Comparison of ENCODE assay signal across 10 cellular contexts in the genomic region with DNA sequence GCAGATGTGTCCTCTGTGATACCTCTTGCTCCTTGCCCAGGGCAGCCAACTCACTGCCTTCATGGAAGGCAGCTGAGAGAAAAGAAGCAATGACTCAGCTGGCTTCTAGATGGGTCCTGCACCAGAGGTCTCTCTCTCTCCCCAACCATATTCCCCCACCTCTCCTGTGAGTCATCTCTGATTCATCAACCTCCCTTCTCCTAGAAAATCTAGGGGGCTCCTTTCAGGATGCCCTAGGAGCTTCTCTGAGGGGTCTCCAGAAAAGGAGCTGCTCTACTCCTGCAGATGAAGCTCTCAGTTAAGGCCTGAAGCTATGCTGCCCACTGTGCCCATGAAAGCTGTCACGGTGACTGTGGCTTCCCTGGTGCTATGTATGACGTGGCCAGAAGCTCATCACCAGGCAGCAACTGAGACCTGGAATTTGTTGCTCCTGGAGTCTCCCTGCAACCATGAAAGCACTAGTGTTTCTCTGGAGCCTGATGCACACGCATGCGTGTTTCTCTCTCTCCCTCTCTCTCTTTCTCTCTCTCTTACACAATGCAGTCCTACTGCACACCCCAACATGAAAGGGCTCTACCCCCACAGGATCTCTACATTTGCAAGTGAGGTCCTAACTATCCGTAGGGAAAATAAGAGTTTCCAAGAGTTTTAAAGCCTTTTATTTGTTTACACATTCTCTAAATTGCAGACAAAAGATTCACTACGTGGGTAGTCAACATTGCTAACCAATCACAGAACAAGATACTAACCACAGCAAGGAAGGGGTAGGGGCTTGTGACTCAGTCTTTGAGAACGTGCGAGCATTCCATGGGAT.
DNase-seq lines count a peak whose midpoint lies in the region; ATAC-seq and TF ChIP-seq lines count a peak whose summit lies in the region.
"Had no signal": no experiment of that assay in that cellular context is flagged by ENCODE, and none has a peak within 500 bp of the region (broad histone marks: within the 10 kb centered on the region; RNA-seq: fewer than 3 reads in every experiment).

No MANE protein-coding gene starts in this region.

- H3K4me2 ChIP-seq in GM23248 (ENCODE audit: unreplicated experiment): peak overlapping the region; percentile 48

- no peaks in the 10 kb centered on the region for H3K9me3 ChIP-seq in GM23248 (ENCODE audit: low read depth)
- H3K9me3 ChIP-seq: ascending aorta had no signal

- peak overlapping the region; percentile 59 for H3K9ac ChIP-seq in GM23248

- DNase-seq in GM23248 (peak; percentile 97), SW480 (ENCODE audit: low spot score) (peak; percentile 58), fibroblast of gingiva (ENCODE audit: low read depth) (peak; percentile 80), retinal pigment epithelial cell (ENCODE audit: low read depth) (peak; percentile 54), omental fat pad (ENCODE audit: low spot score) (no peak), T-helper 1 cell (no peak)
- DNase-seq: NCI-H2029 treated with DMSO at 0.1 percent for 48 hours had no signal

- peaks cover 26% of the 10 kb centered on the region for H3F3A ChIP-seq in GM23248 (ENCODE audit: insufficient read depth)

- peak overlapping the region; percentile 44; the same call in 1 of the 2 replicates for H2AFZ ChIP-seq in GM23248

- H3K4me3 ChIP-seq in GM23248 (peak overlapping the region; percentile 21; the same call in 1 of the 2 replicates), retinal pigment epithelial cell (ENCODE audit: low read length) (no peak overlapping the region)
- H3K4me3 ChIP-seq: ascending aorta had no signal

- WGBS in GM23248 (ENCODE audit: low coverage in 1 of 2, low lambda C conversion rate in 2 of 2, missing lambda C conversion rate in 2 of 2), 2 experiments: 24 to 25% methylated on average over 8 of the region's 8 CpGs

- peaks cover 47% of the 10 kb centered on the region for H3K4me1 ChIP-seq in GM23248 (ENCODE audit: insufficient read depth)
- H3K4me1 ChIP-seq: ascending aorta had no signal

- no peak for ATAC-seq in omental fat pad (ENCODE audit: low FRiP score)
- no peak for ATAC-seq in HG02571 (IDR thresholded peaks at IDR 0.05; ENCODE audit: unreplicated experiment)
- ATAC-seq in GM18498 (IDR thresholded peaks at IDR 0.05; ENCODE audit: unreplicated experiment): no peak

- H3K9me2 ChIP-seq in GM23248 (ENCODE audit: insufficient read depth): no peaks in the 10 kb centered on the region

- H3K27ac ChIP-seq in GM23248: peak overlapping the region; percentile 93
- H3K27ac ChIP-seq: ascending aorta had no signal

- TF ChIP-seq CTCF in retinal pigment epithelial cell (conservative IDR thresholded peaks at IDR 0.05; ENCODE audit: low read depth, low read length) (no peak), omental fat pad (IDR thresholded peaks at IDR 0.05) (no peak)

- H3K27me3 ChIP-seq in GM23248 (replicated peaks; ENCODE audit: insufficient read depth): no peaks in the 10 kb centered on the region
- H3K27me3 ChIP-seq: ascending aorta had no signal

- H3K36me3 ChIP-seq in GM23248 (ENCODE audit: low read depth): no peaks in the 10 kb centered on the region
- H3K36me3 ChIP-seq: ascending aorta had no signal

- H4K20me1 ChIP-seq in GM23248 (ENCODE audit: insufficient read depth): no peaks in the 10 kb centered on the region

- no peaks in the 10 kb centered on the region for H3K79me2 ChIP-seq in GM23248 (ENCODE audit: insufficient read depth)

- in situ Hi-C loops in GM23248 (cut with MboI): no loop called here

Comparison
In these comparisons a context has a peak if more than half of its experiments do, and no peak if none do; other contexts are left out.
1. DNase-seq: peak in GM23248 (single experiment), SW480 (single experiment), fibroblast of gingiva (single experiment) and retinal pigment epithelial cell (single experiment); none in omental fat pad (single experiment) and T-helper 1 cell (0 of 5).